ENCODE assay signal across 1 cellular context in the genomic region with DNA sequence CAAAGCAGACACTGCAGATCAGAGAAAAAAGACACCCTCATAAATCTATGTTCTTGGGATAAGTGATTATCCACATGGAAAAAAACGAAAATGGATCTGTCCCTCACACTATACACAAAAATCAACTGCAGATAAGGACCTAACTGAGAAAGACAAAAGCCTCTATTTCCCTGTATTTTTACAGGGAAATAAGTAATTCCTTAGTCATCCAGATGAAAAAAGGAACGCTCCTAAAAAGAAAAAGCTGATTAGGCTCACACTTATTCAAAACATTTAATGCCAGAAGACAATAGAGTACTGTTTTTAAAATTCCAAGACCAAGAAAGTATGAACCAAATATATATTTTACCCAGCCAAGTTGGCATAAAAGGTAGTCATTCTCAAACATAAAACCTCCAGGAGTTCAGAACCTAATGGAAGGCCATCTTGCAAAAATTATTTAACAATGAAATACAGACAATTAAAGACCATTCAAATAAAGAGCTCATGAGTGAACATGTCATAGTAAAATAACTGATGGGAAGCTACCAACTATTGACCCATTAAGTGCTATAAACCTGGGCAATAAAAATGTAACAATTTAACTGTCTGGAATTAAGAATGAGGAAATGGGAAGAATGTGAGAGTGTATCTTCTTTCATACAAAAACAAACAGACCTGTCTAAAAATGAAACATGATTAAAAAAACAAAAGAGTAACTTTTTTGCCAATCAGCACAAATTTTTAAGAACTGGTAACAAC.
TF ChIP-seq lines count a peak whose summit lies in the region.

No MANE protein-coding gene starts in this region.

TF ChIP-seq in GM23338, 12 proteins besides CTCF, POLR2A, EP300 and RAD21 (continued from another document):
- TF ChIP-seq ZNF462 (CRISPR knock-in tag; IDR thresholded peaks at IDR 0.05) (no peak), ZNF114 (CRISPR knock-in tag; IDR thresholded peaks at IDR 0.05) (no peak), EZH2phosphoT487 (IDR thresholded peaks at IDR 0.05; ENCODE audit: unreplicated experiment) (no peak), POLR2AphosphoS5 (IDR thresholded peaks at IDR 0.05; ENCODE audit: low read depth) (no peak), CREB1 (CRISPR knock-in tag; IDR thresholded peaks at IDR 0.05; ENCODE audit: low read depth) (no peak), NANOG (IDR thresholded peaks at IDR 0.05; ENCODE audit: borderline replicate concordance) (no peak), JUNB (IDR thresholded peaks at IDR 0.05; ENCODE audit: unreplicated experiment) (no peak), ETS1 (IDR thresholded peaks at IDR 0.05) (no peak), STAT1 (IDR thresholded peaks at IDR 0.05; ENCODE audit: unreplicated experiment) (no peak)
- TF ChIP-seq, protein P1, sequence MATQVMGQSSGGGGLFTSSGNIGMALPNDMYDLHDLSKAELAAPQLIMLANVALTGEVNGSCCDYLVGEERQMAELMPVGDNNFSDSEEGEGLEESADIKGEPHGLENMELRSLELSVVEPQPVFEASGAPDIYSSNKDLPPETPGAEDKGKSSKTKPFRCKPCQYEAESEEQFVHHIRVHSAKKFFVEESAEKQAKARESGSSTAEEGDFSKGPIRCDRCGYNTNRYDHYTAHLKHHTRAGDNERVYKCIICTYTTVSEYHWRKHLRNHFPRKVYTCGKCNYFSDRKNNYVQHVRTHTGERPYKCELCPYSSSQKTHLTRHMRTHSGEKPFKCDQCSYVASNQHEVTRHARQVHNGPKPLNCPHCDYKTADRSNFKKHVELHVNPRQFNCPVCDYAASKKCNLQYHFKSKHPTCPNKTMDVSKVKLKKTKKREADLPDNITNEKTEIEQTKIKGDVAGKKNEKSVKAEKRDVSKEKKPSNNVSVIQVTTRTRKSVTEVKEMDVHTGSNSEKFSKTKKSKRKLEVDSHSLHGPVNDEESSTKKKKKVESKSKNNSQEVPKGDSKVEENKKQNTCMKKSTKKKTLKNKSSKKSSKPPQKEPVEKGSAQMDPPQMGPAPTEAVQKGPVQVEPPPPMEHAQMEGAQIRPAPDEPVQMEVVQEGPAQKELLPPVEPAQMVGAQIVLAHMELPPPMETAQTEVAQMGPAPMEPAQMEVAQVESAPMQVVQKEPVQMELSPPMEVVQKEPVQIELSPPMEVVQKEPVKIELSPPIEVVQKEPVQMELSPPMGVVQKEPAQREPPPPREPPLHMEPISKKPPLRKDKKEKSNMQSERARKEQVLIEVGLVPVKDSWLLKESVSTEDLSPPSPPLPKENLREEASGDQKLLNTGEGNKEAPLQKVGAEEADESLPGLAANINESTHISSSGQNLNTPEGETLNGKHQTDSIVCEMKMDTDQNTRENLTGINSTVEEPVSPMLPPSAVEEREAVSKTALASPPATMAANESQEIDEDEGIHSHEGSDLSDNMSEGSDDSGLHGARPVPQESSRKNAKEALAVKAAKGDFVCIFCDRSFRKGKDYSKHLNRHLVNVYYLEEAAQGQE (IDR thresholded peaks at IDR 0.05; ENCODE audit: unreplicated experiment): no peak
